In genomic region chr5:95172659-95173058, GRCh38 we compare ENCODE assay signal across 33 cellular contexts.
"Had no signal": no experiment of that assay in that cellular context is flagged by ENCODE, and none has a peak within 500 bp of the region (broad histone marks: within the 10 kb centered on the region; RNA-seq: fewer than 3 reads in every experiment).

No MANE protein-coding gene starts in this region.

- H3K36me3 ChIP-seq: Peyer's patch, SJSA1 had no signal

- ATAC-seq: activated naive CD8-positive, alpha-beta T cell treated with anti-CD3 and anti-CD28 coated beads, Interleukin-2, amount 50 U/mL, for 24 hours; PC-3 had no signal

- H3K27ac Mint-ChIP-seq: activated B cell treated with CpG ODN at 0.5 μM for 24 hours; activated CD4-positive, alpha-beta memory T cell treated with anti-CD3 and anti-CD28 coated beads for 36 hours; activated naive CD4-positive, alpha-beta T cell treated with anti-CD3 and anti-CD28 coated beads, Interleukin-2, amount 10 ng/mL, durations not matched to agents 7 days and 5 days; activated naive CD8-positive, alpha-beta T cell; activated naive CD8-positive, alpha-beta T cell treated with anti-CD3 and anti-CD28 coated beads, Interleukin-2, amount 50 U/mL, for 24 hours; T-helper 1 cell treated with Interleukin-12 subunit alpha and Interleukin-12 subunit beta and Interleukin-4 antibody, amounts not matched to agents 30 μg/mL and 1 μg/mL, for 36 hours; T-helper 2 cell treated with Interferon-gamma antibody and Interleukin-4, amounts not matched to agents 5 μg/mL and 100 μg/mL, for 36 hours had no signal

- H3K9me3 ChIP-seq: Peyer's patch, SJSA1, SK-N-SH had no signal

- H3K27me3 Mint-ChIP-seq: activated B cell treated with CpG ODN at 0.5 μM for 24 hours; activated CD4-positive, alpha-beta memory T cell treated with anti-CD3 and anti-CD28 coated beads for 36 hours; activated naive CD4-positive, alpha-beta T cell treated with anti-CD3 and anti-CD28 coated beads, Interleukin-2, amount 10 ng/mL, durations not matched to agents 7 days and 5 days; activated naive CD8-positive, alpha-beta T cell treated with anti-CD3 and anti-CD28 coated beads, Interleukin-2, amount 50 U/mL, for 24 hours had no signal

- H3K4me1 ChIP-seq: Peyer's patch had no signal

- H3K27ac ChIP-seq: Peyer's patch, SJSA1 had no signal

- H3K36me3 Mint-ChIP-seq: activated CD4-positive, alpha-beta memory T cell treated with anti-CD3 and anti-CD28 coated beads for 36 hours; activated naive CD4-positive, alpha-beta T cell treated with anti-CD3 and anti-CD28 coated beads, Interleukin-2, amount 10 ng/mL, durations not matched to agents 7 days and 5 days; activated naive CD8-positive, alpha-beta T cell had no signal

- H3K9me3 Mint-ChIP-seq: T-helper 1 cell treated with Interleukin-12 subunit alpha and Interleukin-12 subunit beta and Interleukin-4 antibody, amounts not matched to agents 30 μg/mL and 1 μg/mL, for 36 hours had no signal

- H3K4me3 Mint-ChIP-seq: activated B cell treated with CpG ODN at 0.5 μM for 24 hours; activated CD4-positive, alpha-beta memory T cell treated with anti-CD3 and anti-CD28 coated beads for 36 hours; activated naive CD4-positive, alpha-beta T cell treated with anti-CD3 and anti-CD28 coated beads, Interleukin-2, amount 10 ng/mL, durations not matched to agents 7 days and 5 days; activated naive CD8-positive, alpha-beta T cell; activated naive CD8-positive, alpha-beta T cell treated with anti-CD3 and anti-CD28 coated beads, Interleukin-2, amount 50 U/mL, for 24 hours; brain; T-helper 1 cell treated with Interleukin-12 subunit alpha and Interleukin-12 subunit beta and Interleukin-4 antibody, amounts not matched to agents 30 μg/mL and 1 μg/mL, for 36 hours; T-helper 2 cell treated with Interferon-gamma antibody and Interleukin-4, amounts not matched to agents 5 μg/mL and 100 μg/mL, for 36 hours had no signal

- H3K27me3 ChIP-seq: Peyer's patch, SJSA1 had no signal

- H3K4me3 ChIP-seq: Peyer's patch, SJSA1 had no signal

- DNase-seq: activated B cell treated with CpG ODN at 0.5 μM for 24 hours; activated CD4-positive, alpha-beta memory T cell treated with anti-CD3 and anti-CD28 coated beads for 36 hours; activated CD4-positive, alpha-beta T cell treated with anti-CD3 and anti-CD28 coated beads for 4 hours; activated CD4-positive, alpha-beta T cell treated with anti-CD3 and anti-CD28 coated beads, Interleukin-2, amount 50 U/mL, for 1 hour; activated CD4-positive, CD25-positive, alpha-beta regulatory T cell treated with anti-CD3 and anti-CD28 coated beads, Interleukin-2, amount 50 U/mL, for 72 hours; activated CD8-positive, alpha-beta memory T cell treated with anti-CD3 and anti-CD28 coated beads, Interleukin-2, amount 50 U/mL, for 4 hours; activated effector memory CD4-positive, alpha-beta T cell treated with Interleukin-2 at 50 U/mL for 16 hours; activated naive CD4-positive, alpha-beta T cell treated with anti-CD3 and anti-CD28 coated beads, Interleukin-2, amount 10 ng/mL, durations not matched to agents 7 days and 5 days; activated naive CD8-positive, alpha-beta T cell treated with anti-CD3 and anti-CD28 coated beads, Interleukin-2, amount 50 U/mL, for 24 hours; activated T-cell treated with anti-CD3 and anti-CD28 coated beads for 4 hours; activated T-cell treated with anti-CD3 and anti-CD28 coated beads, Interleukin-2, amount 50 U/mL, for 48 hours; anterior cingulate cortex; caudate nucleus; Kasumi-1; MM.1S; MV-4-11; NCI-H1092; NCI-H1436 treated with DMSO at 0.1 percent for 48 hours; NCI-H1694 treated with DMSO at 0.1 percent for 48 hours; NCI-H2029; NCI-H345; NCI-H524 treated with DMSO at 0.1 percent for 48 hours; NK-92 treated with Interleukin-12 subunit alpha and Interleukin-12 subunit beta, amount 100 ng/mL, for 24 hours; PC-3; Peyer's patch; RPMI8226; SHP77 treated with DMSO at 0.1 percent for 48 hours; SK-N-SH had no signal

- H3K9ac ChIP-seq: SK-N-SH had no signal

- H3K4me2 ChIP-seq: SK-N-SH had no signal

- H3K4me1 Mint-ChIP-seq: activated B cell treated with CpG ODN at 0.5 μM for 24 hours; activated naive CD4-positive, alpha-beta T cell treated with anti-CD3 and anti-CD28 coated beads, Interleukin-2, amount 10 ng/mL, durations not matched to agents 7 days and 5 days; activated naive CD8-positive, alpha-beta T cell treated with anti-CD3 and anti-CD28 coated beads, Interleukin-2, amount 50 U/mL, for 24 hours had no signal
